11 cellular contexts compared by ENCODE assay signal in the genomic region with DNA sequence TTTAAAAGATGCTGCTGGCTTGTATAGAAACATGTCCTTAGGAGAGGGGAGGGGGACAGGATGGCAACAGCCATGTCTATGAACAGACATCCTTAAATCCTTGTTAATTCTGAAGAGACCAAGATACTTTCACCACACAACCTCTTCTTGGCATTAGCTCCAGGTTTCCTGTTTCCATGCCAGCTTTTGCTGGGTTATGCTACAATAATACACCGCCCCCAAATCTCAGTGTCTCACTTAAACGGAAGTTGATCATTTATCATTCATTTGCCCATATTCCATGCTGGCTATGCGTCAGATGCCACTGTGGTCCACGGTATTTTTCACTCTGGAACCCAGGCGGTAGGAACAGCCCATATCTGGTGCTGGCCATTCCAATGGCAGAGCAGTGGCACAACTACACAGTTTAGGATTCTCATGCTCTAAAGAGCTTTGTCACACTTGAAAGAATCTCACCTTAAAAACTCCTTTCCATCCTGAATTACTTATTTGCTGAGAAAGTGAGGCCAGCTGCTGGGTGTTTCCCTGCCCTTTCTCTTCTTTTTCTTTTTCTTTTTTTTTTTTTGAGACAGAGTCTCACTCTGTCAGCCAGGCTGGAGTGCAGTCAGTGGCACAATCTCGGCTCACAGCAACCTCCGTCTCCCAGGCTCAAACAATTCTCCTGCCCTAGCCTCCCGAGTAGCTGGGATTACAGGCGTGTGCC. TPM values are rescaled to one million over a fixed set of nuclear protein-coding genes. Genes with fewer than 3 reads are reported as not detected.
DNase-seq lines count a peak whose midpoint lies in the region; ATAC-seq and TF ChIP-seq lines count a peak whose summit lies in the region.
"Had no signal": no experiment of that assay in that cellular context is flagged by ENCODE, and none has a peak within 500 bp of the region (broad histone marks: within the 10 kb centered on the region; RNA-seq: fewer than 3 reads in every experiment).

No MANE protein-coding gene starts in this region.

- H3K9me3 ChIP-seq in BLaER1 treated with 17β-estradiol and CSF1 and Interleukin-3, amounts not matched to agents 10 nM and 100 nM (replicated peaks in 1 of 11), result peaks cover 0 to 20% (median 11%) of the 10 kb centered on the region in 11 experiments; a peak in 8 of 22 replicates
- H3K9me3 ChIP-seq in HEK293 (ENCODE audit: control insufficient read depth, insufficient read depth, low read depth, low read length), result no peaks in the 10 kb centered on the region
- peaks cover 6% of the 10 kb centered on the region for H3K9me3 ChIP-seq in neural progenitor cell (ENCODE audit: low read depth)

- no peaks in the 10 kb centered on the region for H3K36me3 ChIP-seq in BLaER1 treated with 17β-estradiol and CSF1 and Interleukin-3, amounts not matched to agents 10 nM and 100 nM
- H3K36me3 ChIP-seq in HEK293 (ENCODE audit: control insufficient read depth in 2 of 2, insufficient read depth in 1 of 2, low read length in 2 of 2) (no peaks in the 10 kb centered on the region), neural progenitor cell (no peaks in the 10 kb centered on the region)

- H2AFZ ChIP-seq in neural progenitor cell (replicated peaks), result no peak overlapping the region
- H2AFZ ChIP-seq: PC-9 had no signal

- DNase-seq in activated naive CD8-positive, alpha-beta T cell treated with anti-CD3 and anti-CD28 coated beads, Interleukin-2, amount 10 ng/mL, durations not matched to agents 7 days and 5 days, result no peak
- DNase-seq in memory B cell (ENCODE audit: low spot score in 2 of 2) (no peak), GM10266 (ENCODE audit: extremely low spot score) (no peak), posterior vena cava (ENCODE audit: low spot score) (no peak), neural progenitor cell (ENCODE audit: low spot score) (no peak)
- DNase-seq: NCI-H187 treated with DMSO at 0.1 percent for 48 hours, PC-9 had no signal

- H4K20me1 ChIP-seq in BLaER1 treated with 17β-estradiol and CSF1 and Interleukin-3, amounts not matched to agents 10 nM and 100 nM, result peaks cover 0 to 2% (median 0%) of the 10 kb centered on the region in 11 experiments; a peak in 2 of 22 replicates
- H4K20me1 ChIP-seq in neural progenitor cell (ENCODE audit: low read depth), result no peaks in the 10 kb centered on the region

- no peak for ATAC-seq in activated naive CD8-positive, alpha-beta T cell treated with anti-CD3 and anti-CD28 coated beads, Interleukin-2, amount 10 ng/mL, durations not matched to agents 7 days and 5 days (ENCODE audit: low read depth)
- no peak for ATAC-seq in memory B cell (ENCODE audit: low read depth)
- ATAC-seq in HG03135 (IDR thresholded peaks at IDR 0.05; ENCODE audit: unreplicated experiment), result no peak

- POLR2A ChIA-PET in HEK293 (lab: Yijun Ruan, JAX), result no interaction called here
- POLR2A ChIA-PET in activated naive CD8-positive, alpha-beta T cell treated with anti-CD3 and anti-CD28 coated beads, Interleukin-2, amount 10 ng/mL, durations not matched to agents 7 days and 5 days (lab: Charles Lee), result interaction anchor here (0.9 to 2.6 kb wide), 4 partner anchors 9 to 39 kb away, joined by 3 to 20 read pairs (median 4); a partner anchor contains a TSS

- peak overlapping the region; percentile 99 for H3K27ac Mint-ChIP-seq in activated naive CD8-positive, alpha-beta T cell treated with anti-CD3 and anti-CD28 coated beads, Interleukin-2, amount 10 ng/mL, durations not matched to agents 7 days and 5 days
- H3K27ac Mint-ChIP-seq in memory B cell (peak overlapping the region; percentile 95), neural progenitor cell (no peak overlapping the region)

- peak overlapping the region; percentile 72 to 93 (median 89); a peak in 20 of 22 replicates for H3K9ac ChIP-seq in BLaER1 treated with 17β-estradiol and CSF1 and Interleukin-3, amounts not matched to agents 10 nM and 100 nM
- H3K9ac ChIP-seq in neural progenitor cell, result no peak overlapping the region

- TF ChIP-seq CTCF in HEK293 (tag by site-specific recombination; IDR thresholded peaks at IDR 0.05) (no peak), GM10266 (IDR thresholded peaks at IDR 0.05; ENCODE audit: control insufficient read depth, insufficient read depth, low read depth, missing control alignments) (no peak), neural progenitor cell (IDR thresholded peaks at IDR 0.05) (no peak)

- H3K27me3 ChIP-seq in BLaER1 treated with 17β-estradiol and CSF1 and Interleukin-3, amounts not matched to agents 10 nM and 100 nM, result no peaks in the 10 kb centered on the region
- H3K27me3 ChIP-seq in neural progenitor cell, result peaks cover 9% of the 10 kb centered on the region

- H3K79me2 ChIP-seq in neural progenitor cell (ENCODE audit: low read depth), result peaks cover 5% of the 10 kb centered on the region

- CTCF ChIA-PET in HEK293 (lab: Yijun Ruan, JAX), result interaction anchor here (0.6 kb wide), 1 partner anchor 464 kb away, joined by 3 read pairs; no protein-coding TSS in a partner anchor

- peaks cover 44 to 51% (median 49%) of the 10 kb centered on the region in 10 experiments for H3K4me1 ChIP-seq in BLaER1 treated with 17β-estradiol and CSF1 and Interleukin-3, amounts not matched to agents 10 nM and 100 nM
- H3K4me1 ChIP-seq in HEK293 (ENCODE audit: control insufficient read depth, insufficient read depth, low read length), result peaks cover 6% of the 10 kb centered on the region; the same call in 1 of the 2 replicates
- peaks cover 22% of the 10 kb centered on the region for H3K4me1 ChIP-seq in neural progenitor cell

- H3K36me3 Mint-ChIP-seq in activated naive CD8-positive, alpha-beta T cell treated with anti-CD3 and anti-CD28 coated beads, Interleukin-2, amount 10 ng/mL, durations not matched to agents 7 days and 5 days, result peaks cover 4% of the 10 kb centered on the region
- H3K36me3 Mint-ChIP-seq in memory B cell (peaks cover 7% of the 10 kb centered on the region), neural progenitor cell (peaks cover 13% of the 10 kb centered on the region)

- peaks cover 11% of the 10 kb centered on the region for H3F3A ChIP-seq in neural progenitor cell (ENCODE audit: low read depth)

- peak overlapping the region; percentile 91 to 100 (median 99) for H3K4me2 ChIP-seq in BLaER1 treated with 17β-estradiol and CSF1 and Interleukin-3, amounts not matched to agents 10 nM and 100 nM
- no peak overlapping the region for H3K4me2 ChIP-seq in neural progenitor cell
- H3K4me2 ChIP-seq: PC-9 had no signal

- H3K4me3 Mint-ChIP-seq in activated naive CD8-positive, alpha-beta T cell treated with anti-CD3 and anti-CD28 coated beads, Interleukin-2, amount 10 ng/mL, durations not matched to agents 7 days and 5 days, result peak overlapping the region; percentile 92
- H3K4me3 Mint-ChIP-seq in memory B cell, result peak overlapping the region; percentile 87
- no peak overlapping the region for H3K4me3 Mint-ChIP-seq in neural progenitor cell

- H3K4me3 ChIP-seq in BLaER1 treated with 17β-estradiol and CSF1 and Interleukin-3, amounts not matched to agents 10 nM and 100 nM, result peak overlapping the region in 9 of 10 experiments; percentile 23 to 66 (median 54); a peak in 14 of 20 replicates
- H3K4me3 ChIP-seq in HEK293 (ENCODE audit: low read depth, low read length) (no peak overlapping the region), neural progenitor cell (no peak overlapping the region)
- H3K4me3 ChIP-seq: PC-9 had no signal

- H3K27ac ChIP-seq in BLaER1 treated with 17β-estradiol and CSF1 and Interleukin-3, amounts not matched to agents 10 nM and 100 nM, result peak overlapping the region; percentile 89 to 98 (median 94)
- no peak overlapping the region for H3K27ac ChIP-seq in HEK293 (ENCODE audit: extremely low read depth, low read depth, low read length)
- no peak overlapping the region for H3K27ac ChIP-seq in neural progenitor cell
- H3K27ac ChIP-seq: epithelial cell of prostate, PC-9 had no signal

- peaks cover 33% of the 10 kb centered on the region for H3K4me1 Mint-ChIP-seq in activated naive CD8-positive, alpha-beta T cell treated with anti-CD3 and anti-CD28 coated beads, Interleukin-2, amount 10 ng/mL, durations not matched to agents 7 days and 5 days
- H3K4me1 Mint-ChIP-seq in memory B cell (peaks cover 40% of the 10 kb centered on the region), neural progenitor cell (peaks cover 20% of the 10 kb centered on the region)

- intact Hi-C loops in posterior vena cava (cut with DNase I), result no loop called here

- H3K27me3 Mint-ChIP-seq in activated naive CD8-positive, alpha-beta T cell treated with anti-CD3 and anti-CD28 coated beads, Interleukin-2, amount 10 ng/mL, durations not matched to agents 7 days and 5 days, result no peaks in the 10 kb centered on the region
- no peaks in the 10 kb centered on the region for H3K27me3 Mint-ChIP-seq in memory B cell
- H3K27me3 Mint-ChIP-seq in neural progenitor cell (ENCODE audit: insufficient read depth, low read depth), result peaks cover 7% of the 10 kb centered on the region

- H3K9me3 Mint-ChIP-seq in activated naive CD8-positive, alpha-beta T cell treated with anti-CD3 and anti-CD28 coated beads, Interleukin-2, amount 10 ng/mL, durations not matched to agents 7 days and 5 days, result peaks cover 11% of the 10 kb centered on the region
- H3K9me3 Mint-ChIP-seq in memory B cell (no peaks in the 10 kb centered on the region), neural progenitor cell (peaks cover 21% of the 10 kb centered on the region)

TF ChIP-seq in HEK293, 187 proteins besides CTCF, POLR2A, EP300 and RAD21:
- TF ChIP-seq PRDM1 (tag by site-specific recombination; IDR thresholded peaks at IDR 0.05) (peak; percentile 61; the same call in 1 of the 2 replicates), BCL11B (tag by site-specific recombination; IDR thresholded peaks at IDR 0.05; ENCODE audit: low read depth) (no peak)

RNA-seq across cellular contexts. Expression of a gene that starts 3.7 kb away (rescaled TPM):
- 10 to 100 TPM; 69.2 to 73.1 TPM for total RNA-seq in activated naive CD8-positive, alpha-beta T cell treated with anti-CD3 and anti-CD28 coated beads, Interleukin-2, amount 10 ng/mL, durations not matched to agents 7 days and 5 days
- 10 to 100 TPM; 18.3 to 45.4 TPM for total RNA-seq in posterior vena cava
- total RNA-seq in neural progenitor cell (ENCODE audit: low replicate concordance), result 28.9 and 37.2 TPM in 2 replicates

RNA-seq across cellular contexts. Expression of a gene that starts 39.1 kb away (rescaled TPM):
- total RNA-seq in activated naive CD8-positive, alpha-beta T cell treated with anti-CD3 and anti-CD28 coated beads, Interleukin-2, amount 10 ng/mL, durations not matched to agents 7 days and 5 days, result 10 to 100 TPM; 23.3 to 26.3 TPM
- total RNA-seq in posterior vena cava (1 to 10 TPM; 7.9 to 8.7 TPM), neural progenitor cell (ENCODE audit: low replicate concordance) (49.3 and 78.0 TPM in 2 replicates)

Comparison
In these comparisons a context has a peak if more than half of its experiments do, and no peak if none do; other contexts are left out.
1. H3K27ac ChIP-seq: peak in BLaER1 treated with 17β-estradiol and CSF1 and Interleukin-3, amounts not matched to agents 10 nM and 100 nM (11 of 11); none in HEK293 (single experiment) and neural progenitor cell (single experiment).
2. H3K4me3 ChIP-seq: peak in BLaER1 treated with 17β-estradiol and CSF1 and Interleukin-3, amounts not matched to agents 10 nM and 100 nM (9 of 10); none in HEK293 (single experiment) and neural progenitor cell (single experiment).